In genomic region chr6:17031961-17032360, GRCh38 we compare ENCODE assay signal across 17 cellular contexts.
DNase-seq lines count a peak whose midpoint lies in the region; ATAC-seq, FAIRE-seq and TF ChIP-seq lines count a peak whose summit lies in the region.
"Had no signal": no experiment of that assay in that cellular context is flagged by ENCODE, and none has a peak within 500 bp of the region (broad histone marks: within the 10 kb centered on the region; RNA-seq: fewer than 3 reads in every experiment).

No MANE protein-coding gene starts in this region.

- H3K9ac ChIP-seq in PC-3 (ENCODE audit: low read length) (peak overlapping the region; percentile 65), keratinocyte (ENCODE audit: control insufficient read depth, extremely low read depth, insufficient read depth, low read length) (peak overlapping the region; percentile 68), skeletal muscle satellite cell (ENCODE audit: low read depth, low read length) (peak overlapping the region; percentile 76)

- H3K9me3 ChIP-seq in PC-3 (ENCODE audit: low read length): no peaks in the 10 kb centered on the region
- no peaks in the 10 kb centered on the region for H3K9me3 ChIP-seq in keratinocyte (ENCODE audit: control insufficient read depth, low read depth, low read length)
- no peaks in the 10 kb centered on the region for H3K9me3 ChIP-seq in skeletal muscle satellite cell (replicated peaks; ENCODE audit: low read length)
- H3K9me3 ChIP-seq: body of pancreas had no signal

- no peaks in the 10 kb centered on the region for H3K9me2 ChIP-seq in PC-3 (replicated peaks; ENCODE audit: low read length)

- dilution Hi-C loops in keratinocyte (cut with MboI; ENCODE audit: extremely low pct_ligation_motif_present, low sequenced_read_pairs): no loop called here

- POLR2A ChIA-PET in PC-3 (lab: Charles Lee; ENCODE audit: unreplicated experiment): no interaction called here

- H3K27me3 ChIP-seq in PC-3 (ENCODE audit: low read length) (no peaks in the 10 kb centered on the region), keratinocyte (ENCODE audit: control insufficient read depth, extremely low read depth, insufficient read depth, low read length) (no peaks in the 10 kb centered on the region), skeletal muscle satellite cell (ENCODE audit: control insufficient read depth, insufficient read depth, low read length) (no peaks in the 10 kb centered on the region)
- H3K27me3 ChIP-seq: body of pancreas had no signal

- no peaks in the 10 kb centered on the region for H3K9me1 ChIP-seq in keratinocyte (ENCODE audit: control insufficient read depth, extremely low read depth, insufficient read depth, low read length)

- CTCF ChIA-PET in PC-3 (lab: Charles Lee): no interaction called here

- H3K4me2 ChIP-seq in PC-3 (ENCODE audit: low read length) (peak overlapping the region; percentile 77), keratinocyte (ENCODE audit: control insufficient read depth, extremely low read depth, insufficient read depth, low read depth, low read length) (peak overlapping the region; percentile 47), skeletal muscle satellite cell (ENCODE audit: low read length) (peak overlapping the region; percentile 80)

- no peaks in the 10 kb centered on the region for H4K20me1 ChIP-seq in PC-3 (ENCODE audit: low read length)
- H4K20me1 ChIP-seq in keratinocyte (ENCODE audit: control insufficient read depth, extremely low read depth, insufficient read depth, low read length): no peaks in the 10 kb centered on the region

- H3K79me2 ChIP-seq in PC-3 (ENCODE audit: low read length) (no peaks in the 10 kb centered on the region), keratinocyte (ENCODE audit: control insufficient read depth, insufficient read depth, low read length) (no peaks in the 10 kb centered on the region)

- FAIRE-seq in keratinocyte (lab: Jason Lieb, UNC): no peak

- peaks cover 22% of the 10 kb centered on the region for H3K4me1 ChIP-seq in PC-3 (ENCODE audit: insufficient read depth, low read length)
- H3K4me1 ChIP-seq in keratinocyte (ENCODE audit: control insufficient read depth, extremely low read depth, insufficient read depth, low read length): peaks cover 15% of the 10 kb centered on the region
- H3K4me1 ChIP-seq in skeletal muscle satellite cell (ENCODE audit: control insufficient read depth, insufficient read depth, low read length): peaks cover 21% of the 10 kb centered on the region

- H3K27ac ChIP-seq in PC-3 (ENCODE audit: low read length): peak overlapping the region; percentile 87
- peak overlapping the region; percentile 69 to 76 for H3K27ac ChIP-seq in coronary artery
- H3K27ac ChIP-seq in keratinocyte (ENCODE audit: control insufficient read depth, insufficient read depth, low read length): peak overlapping the region; percentile 83
- H3K27ac ChIP-seq: VCaP had no signal

- H3K36me3 ChIP-seq in PC-3 (ENCODE audit: low read depth, low read length) (no peaks in the 10 kb centered on the region), keratinocyte (ENCODE audit: control insufficient read depth in 2 of 2, extremely low read depth in 1 of 2, insufficient read depth in 2 of 2, low read length in 2 of 2) (no peaks in the 10 kb centered on the region), skeletal muscle satellite cell (ENCODE audit: insufficient read depth, low read length) (no peaks in the 10 kb centered on the region)

- peak overlapping the region; percentile 59; the same call in 1 of the 2 replicates for H2AFZ ChIP-seq in PC-3 (ENCODE audit: low read length)
- no peak overlapping the region for H2AFZ ChIP-seq in keratinocyte (ENCODE audit: control insufficient read depth, low read length)

- H3K4me3 ChIP-seq in PC-3 (ENCODE audit: low read length): peak overlapping the region; percentile 49; the same call in 1 of the 2 replicates
- no peak overlapping the region for H3K4me3 ChIP-seq in coronary artery
- H3K4me3 ChIP-seq in keratinocyte (ENCODE audit: control insufficient read depth in 2 of 3, extremely low read depth in 1 of 3, insufficient read depth in 2 of 3, low read depth in 1 of 3, low read length in 3 of 3): no peak overlapping the region
- peak overlapping the region; percentile 31 for H3K4me3 ChIP-seq in skeletal muscle satellite cell (ENCODE audit: low read length)
- H3K4me3 ChIP-seq: body of pancreas, skin epidermis had no signal

- no peaks in the 10 kb centered on the region for H3F3A ChIP-seq in PC-3 (ENCODE audit: low read length, unreplicated experiment)

- ATAC-seq in PC-3 (no peak), HG02870 (IDR thresholded peaks at IDR 0.05; ENCODE audit: unreplicated experiment) (no peak)
- ATAC-seq: activated CD8-positive, alpha-beta T cell treated with anti-CD3 and anti-CD28 coated beads, Interleukin-2, amount 10 ng/mL, durations not matched to agents 7 days and 5 days; HCT116; natural killer cell treated with Interleukin-12 subunit alpha and Interleukin-12 subunit beta and Interleukin-15 and Interleukin-18, amount 100 ng/mL, for 72 hours had no signal

- BruUV-seq in PC-3 (replicated peaks; lab: Mats Ljungman, UMichigan): no TSS peak

- no peak for TF ChIP-seq CTCF in PC-3 (conservative IDR thresholded peaks at IDR 0.05; ENCODE audit: low read depth, low read length)
- no peak for TF ChIP-seq CTCF in coronary artery (IDR thresholded peaks at IDR 0.05)
- no peak for TF ChIP-seq CTCF in keratinocyte (optimal IDR thresholded peaks at IDR 0.05 in 1 of 3, IDR thresholded peaks at IDR 0.05 in 1 of 3, conservative IDR thresholded peaks at IDR 0.05 in 1 of 3; ENCODE audit: extremely low read depth in 1 of 3, insufficient read depth in 2 of 3, low read length in 3 of 3)

- no peak for DNase-seq in PC-3
- DNase-seq in coronary artery (ENCODE audit: low spot score): no peak
- no peak for DNase-seq in keratinocyte (ENCODE audit: low read depth, low spot score)
- DNase-seq in dermis blood vessel endothelial cell: no peak
- no peak for DNase-seq in SKM-1 treated with dmso at 0.1 percent for 144 hours (lab: John Stamatoyannopoulos, UW; ENCODE audit: unreplicated experiment)
- DNase-seq in NCI-H2029 treated with DMSO at 0.1 percent for 48 hours (lab: John Stamatoyannopoulos, UW): no peak
- DNase-seq: activated CD8-positive, alpha-beta T cell treated with anti-CD3 and anti-CD28 coated beads, Interleukin-2, amount 10 ng/mL, durations not matched to agents 7 days and 5 days; body of pancreas; DMS53; KG1; NCI-H1105 had no signal

- intact Hi-C loops in PC-3 (cut with micrococcal nuclease): no loop called here

Comparison
In these comparisons a context has a peak if more than half of its experiments do, and no peak if none do; other contexts are left out.
1. H3K4me3 ChIP-seq: peak in PC-3 (single experiment) and skeletal muscle satellite cell (single experiment); none in coronary artery (single experiment) and keratinocyte (0 of 3).
2. Peak in every context shown above with its lines, with median percentiles within 50 percentile points of each other: H3K27ac ChIP-seq, H3K4me2 ChIP-seq and H3K9ac ChIP-seq.